ENCODE assay signal across 29 cellular contexts in genomic region chrX:74238771-74239170, GRCh38.
"Had no signal": no experiment of that assay in that cellular context is flagged by ENCODE, and none has a peak within 500 bp of the region (broad histone marks: within the 10 kb centered on the region; RNA-seq: fewer than 3 reads in every experiment).

No MANE protein-coding gene starts in this region.

- FAIRE-seq: colon, endometrium, endothelial cell of umbilical vein, frontal cortex had no signal

- H3K4me1 ChIP-seq: colonic mucosa had no signal

- H3K36me3 ChIP-seq: colonic mucosa, gastrocnemius medialis had no signal

- H3K27me3 ChIP-seq: colonic mucosa, esophagus muscularis mucosa, esophagus squamous epithelium, foreskin keratinocyte, gastrocnemius medialis, gastroesophageal sphincter had no signal

- H3K9me3 ChIP-seq: colonic mucosa, esophagus muscularis mucosa, esophagus squamous epithelium, gastrocnemius medialis, gastroesophageal sphincter, heart left ventricle, heart right ventricle had no signal

- H3K27ac Mint-ChIP-seq: dendritic cell treated with granulocyte-macrophage colony-stimulating factor and Interleukin-4, amounts not matched to agents 40 ng/mL and 50 ng/mL, for 4 days had no signal

- H3K27me3 Mint-ChIP-seq: dendritic cell treated with granulocyte-macrophage colony-stimulating factor and Interleukin-4, amounts not matched to agents 40 ng/mL and 50 ng/mL, for 4 days; effector memory CD8-positive, alpha-beta T cell had no signal

- H3K4me3 ChIP-seq: colonic mucosa, coronary artery, dorsolateral prefrontal cortex, esophagus muscularis mucosa, esophagus squamous epithelium, gastrocnemius medialis, gastroesophageal sphincter, heart left ventricle, heart right ventricle had no signal

- H3K9me3 Mint-ChIP-seq: dendritic cell treated with granulocyte-macrophage colony-stimulating factor and Interleukin-4, amounts not matched to agents 40 ng/mL and 50 ng/mL, for 4 days; effector memory CD8-positive, alpha-beta T cell; endodermal cell had no signal

- ATAC-seq: effector memory CD8-positive, alpha-beta T cell; esophagus mucosa; foreskin keratinocyte; gastrocnemius medialis; gastroesophageal sphincter; heart left ventricle; heart right ventricle had no signal

- H3K4me3 Mint-ChIP-seq: dendritic cell treated with granulocyte-macrophage colony-stimulating factor and Interleukin-4, amounts not matched to agents 40 ng/mL and 50 ng/mL, for 4 days; effector memory CD8-positive, alpha-beta T cell; endodermal cell had no signal

- DNase-seq: colonic mucosa; cortex of kidney; dermis blood vessel endothelial cell; dorsolateral prefrontal cortex; effector CD4-positive, alpha-beta T cell; effector CD8-positive, alpha-beta T cell; effector memory CD4-positive, alpha-beta T cell; effector memory CD8-positive, alpha-beta T cell; endodermal cell; erythroblast; esophagus squamous epithelium; foreskin fibroblast; foreskin keratinocyte; foreskin melanocyte; gastrocnemius medialis; glutamatergic neuron; head of caudate nucleus; heart left ventricle; heart right ventricle had no signal

- H3K27ac ChIP-seq: colonic mucosa, coronary artery, dorsolateral prefrontal cortex, epithelial cell of prostate, esophagus muscularis mucosa, esophagus squamous epithelium, foreskin keratinocyte, gastroesophageal sphincter, heart left ventricle, heart right ventricle had no signal
